ENCODE assay signal across 15 cellular contexts in the genomic region with DNA sequence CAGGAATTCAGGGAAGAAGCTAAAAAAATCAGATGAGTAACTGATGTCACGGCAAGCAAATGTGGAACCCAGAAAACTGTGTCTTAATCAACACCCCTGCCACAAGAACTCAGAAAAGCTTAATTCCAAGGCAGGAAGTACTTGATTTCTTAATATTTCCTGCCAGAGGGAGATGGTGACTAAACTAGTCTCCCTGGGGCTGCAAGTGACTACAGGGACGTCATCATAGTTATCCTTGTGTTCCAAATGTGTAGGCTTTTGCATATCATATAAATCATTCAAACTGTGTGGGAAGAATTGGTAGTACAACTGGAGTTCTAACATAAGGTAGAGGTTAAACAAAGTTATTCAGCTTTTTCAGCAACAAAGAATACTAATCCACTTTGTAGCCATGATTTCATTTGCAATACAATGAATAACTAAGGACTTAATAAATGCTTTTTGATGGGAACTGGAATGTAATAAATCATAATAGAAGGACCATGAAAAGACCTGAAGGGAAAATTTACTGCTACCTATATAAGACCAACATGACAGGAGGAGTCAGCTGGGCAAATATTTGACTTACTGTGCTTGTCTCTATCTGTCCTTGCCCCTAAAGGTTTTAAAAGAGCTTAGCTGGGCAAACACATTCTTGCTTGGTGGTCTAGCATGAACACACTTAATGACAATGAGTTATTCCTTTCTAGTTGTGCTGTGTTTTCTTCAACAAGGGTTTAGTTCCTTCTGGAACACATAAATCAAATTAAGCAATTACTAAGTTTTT.
DNase-seq lines count a peak whose midpoint lies in the region; ATAC-seq and TF ChIP-seq lines count a peak whose summit lies in the region.
"Had no signal": no experiment of that assay in that cellular context is flagged by ENCODE, and none has a peak within 500 bp of the region (broad histone marks: within the 10 kb centered on the region; RNA-seq: fewer than 3 reads in every experiment).

No MANE protein-coding gene starts in this region.

- ATAC-seq in CD4-positive, alpha-beta T cell (ENCODE audit: poor library complexity), result no peak
- ATAC-seq: lower lobe of right lung had no signal

- no peaks in the 10 kb centered on the region for H3K9me3 ChIP-seq in CD4-positive, alpha-beta T cell (ENCODE audit: control insufficient read depth, low read length)
- H3K9me3 ChIP-seq: lower lobe of right lung, MG63 had no signal

- DNase-seq in GM03348 (ENCODE audit: low spot score) (peak; percentile 23), NCI-H146 treated with DMSO at 0.1 percent for 48 hours (lab: John Stamatoyannopoulos, UW; ENCODE audit: unreplicated experiment) (peak; percentile 18), astrocyte of the hippocampus (ENCODE audit: low read depth, low spot score) (peak; percentile 11), osteocyte (ENCODE audit: extremely low spot score, unreplicated experiment) (no peak), H4 (ENCODE audit: low spot score) (no peak), NCI-H2107 treated with DMSO at 0.1 percent for 48 hours (lab: John Stamatoyannopoulos, UW; ENCODE audit: unreplicated experiment) (no peak)
- no peak for DNase-seq in CD4-positive, alpha-beta T cell
- DNase-seq: activated CD8-positive, alpha-beta memory T cell treated with anti-CD3 and anti-CD28 coated beads for 24 hours; activated naive CD4-positive, alpha-beta T cell treated with Interleukin-2 at 50 U/mL for 16 hours; DMS153; lower lobe of right lung; MG63; stimulated activated CD4-positive, alpha-beta T cell treated with anti-CD3 and anti-CD28 coated beads, Interleukin-1b, Interleukin-23, amount 100 ng/mL, for 48 hours; stimulated activated naive CD4-positive, alpha-beta T cell treated with Interleukin-2 at 50 U/mL for 16 hours had no signal

- H3K27me3 Mint-ChIP-seq in osteocyte (ENCODE audit: unreplicated experiment), result no peaks in the 10 kb centered on the region
- no peaks in the 10 kb centered on the region for H3K27me3 Mint-ChIP-seq in CD4-positive, alpha-beta T cell

- peaks cover 2% of the 10 kb centered on the region for H3K36me3 Mint-ChIP-seq in osteocyte (ENCODE audit: unreplicated experiment)
- H3K36me3 Mint-ChIP-seq in CD4-positive, alpha-beta T cell (ENCODE audit: low read depth), result no peaks in the 10 kb centered on the region

- H3K27ac Mint-ChIP-seq in osteocyte (ENCODE audit: unreplicated experiment), result peak overlapping the region; percentile 10
- H3K27ac Mint-ChIP-seq in CD4-positive, alpha-beta T cell, result no peak overlapping the region

- H3K27ac ChIP-seq in CD4-positive, alpha-beta T cell (ENCODE audit: low read depth, low read length), result no peak overlapping the region
- H3K27ac ChIP-seq: coronary artery, lower lobe of right lung had no signal

- POLR2A ChIA-PET in CD4-positive, alpha-beta T cell (lab: Charles Lee), result no interaction called here

- no peaks in the 10 kb centered on the region for H3K27me3 ChIP-seq in CD4-positive, alpha-beta T cell (ENCODE audit: control insufficient read depth, insufficient read depth, low read length)
- H3K27me3 ChIP-seq: MG63 had no signal

- H3K4me1 Mint-ChIP-seq in osteocyte (ENCODE audit: unreplicated experiment), result peaks cover 9% of the 10 kb centered on the region
- H3K4me1 Mint-ChIP-seq in CD4-positive, alpha-beta T cell (ENCODE audit: low read depth), result no peaks in the 10 kb centered on the region

- intact Hi-C loops in CD4-positive, alpha-beta T cell (cut with DNase I, micrococcal nuclease), result no loop called here

- H3K4me3 Mint-ChIP-seq in osteocyte (ENCODE audit: unreplicated experiment), result no peak overlapping the region
- H3K4me3 Mint-ChIP-seq in CD4-positive, alpha-beta T cell, result no peak overlapping the region

- CTCF ChIA-PET in CD4-positive, alpha-beta T cell (lab: Charles Lee), result no interaction called here

- peaks cover 2% of the 10 kb centered on the region for H3K9me3 Mint-ChIP-seq in osteocyte (ENCODE audit: unreplicated experiment)
- H3K9me3 Mint-ChIP-seq in CD4-positive, alpha-beta T cell, result no peaks in the 10 kb centered on the region

- no peak for TF ChIP-seq CTCF in osteocyte (IDR thresholded peaks at IDR 0.05)
- TF ChIP-seq CTCF in CD4-positive, alpha-beta T cell (IDR thresholded peaks at IDR 0.05), result no peak

Comparison
In these comparisons a context has a peak if more than half of its experiments do, and no peak if none do; other contexts are left out.
1. DNase-seq: peak in GM03348 (single experiment), NCI-H146 treated with DMSO at 0.1 percent for 48 hours (single experiment) and astrocyte of the hippocampus (single experiment); none in osteocyte (single experiment), CD4-positive, alpha-beta T cell (0 of 10), H4 (single experiment) and NCI-H2107 treated with DMSO at 0.1 percent for 48 hours (single experiment).